ENCODE assay signal across 11 cellular contexts in the genomic region with DNA sequence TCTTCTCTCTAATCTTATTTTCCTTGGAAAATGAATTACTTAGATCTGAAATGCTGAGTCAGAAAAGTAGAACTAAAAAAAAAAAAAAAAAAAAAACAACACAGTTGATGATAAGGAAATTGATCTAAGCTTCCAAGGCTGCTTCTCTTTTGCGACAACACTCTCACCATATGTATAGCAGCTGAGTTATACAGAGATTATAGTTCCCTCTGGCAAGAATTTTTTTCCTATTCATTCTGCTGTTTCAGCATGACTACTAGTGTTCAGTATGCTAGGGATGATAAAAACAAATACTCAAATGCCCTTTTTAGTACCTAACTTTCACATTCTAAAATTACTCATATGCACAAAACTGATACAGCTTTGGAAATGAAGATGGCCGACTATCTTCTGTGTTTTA.
DNase-seq lines count a peak whose midpoint lies in the region; ATAC-seq, FAIRE-seq and TF ChIP-seq lines count a peak whose summit lies in the region.
"Had no signal": no experiment of that assay in that cellular context is flagged by ENCODE, and none has a peak within 500 bp of the region (broad histone marks: within the 10 kb centered on the region; RNA-seq: fewer than 3 reads in every experiment).

No MANE protein-coding gene starts in this region.

- H3K36me3 Mint-ChIP-seq in osteocyte (ENCODE audit: unreplicated experiment) (peaks cover 17% of the 10 kb centered on the region), endothelial cell (ENCODE audit: low read depth, unreplicated experiment) (peaks cover 3% of the 10 kb centered on the region)

- H3K27ac ChIP-seq in kidney (ENCODE audit: low read depth in 2 of 2, low read length in 2 of 2), result no peak overlapping the region
- H3K27ac ChIP-seq: suprapubic skin had no signal

- peak; percentile 40 for DNase-seq in HFF-Myc (ENCODE audit: extremely low read depth, low read depth)
- DNase-seq in adipocyte (ENCODE audit: low read depth), result peak; percentile 78
- no peak for DNase-seq in osteocyte (ENCODE audit: extremely low spot score, unreplicated experiment)
- no peak for DNase-seq in endothelial cell (ENCODE audit: low spot score)
- DNase-seq in SK-N-DZ (ENCODE audit: low spot score), result no peak
- DNase-seq in kidney, result no peak
- DNase-seq: small intestine, T1000 had no signal

- H3K27ac Mint-ChIP-seq in osteocyte (ENCODE audit: unreplicated experiment), result peak overlapping the region; percentile 92
- no peak overlapping the region for H3K27ac Mint-ChIP-seq in endothelial cell (ENCODE audit: unreplicated experiment)

- H3K9ac ChIP-seq in adipocyte (ENCODE audit: low read length) (peak overlapping the region; percentile 63), kidney (ENCODE audit: low read length in 2 of 2) (no peak overlapping the region)

- H3K36me3 ChIP-seq in adipocyte (ENCODE audit: control insufficient read depth, insufficient read depth, low read length, severe bottlenecking), result peaks cover 5% of the 10 kb centered on the region
- no peaks in the 10 kb centered on the region for H3K36me3 ChIP-seq in kidney (ENCODE audit: control insufficient read depth in 1 of 2, insufficient read depth in 2 of 2, low read length in 2 of 2)

- H3K4me3 ChIP-seq in HFF-Myc (replicated peaks; ENCODE audit: low read depth, low read length) (no peak overlapping the region), adipocyte (ENCODE audit: low read length) (no peak overlapping the region), kidney (ENCODE audit: low read length in 2 of 2) (no peak overlapping the region)
- H3K4me3 ChIP-seq: suprapubic skin had no signal

- H3K4me1 Mint-ChIP-seq in osteocyte (ENCODE audit: unreplicated experiment), result peaks cover 55% of the 10 kb centered on the region
- peaks cover 39% of the 10 kb centered on the region for H3K4me1 Mint-ChIP-seq in endothelial cell (ENCODE audit: unreplicated experiment)

- TF ChIP-seq CTCF in HFF-Myc (IDR thresholded peaks at IDR 0.05; ENCODE audit: low read depth, low read length, missing control alignments) (no peak), osteocyte (IDR thresholded peaks at IDR 0.05) (no peak), endothelial cell (IDR thresholded peaks at IDR 0.05; ENCODE audit: unreplicated experiment) (no peak), kidney (IDR thresholded peaks at IDR 0.05; ENCODE audit: borderline replicate concordance, extremely low read depth, insufficient read depth) (no peak)

- H3K9me3 Mint-ChIP-seq in osteocyte (ENCODE audit: unreplicated experiment), result no peaks in the 10 kb centered on the region
- H3K9me3 Mint-ChIP-seq in endothelial cell (ENCODE audit: unreplicated experiment), result no peaks in the 10 kb centered on the region

- H3K27me3 ChIP-seq in adipocyte (replicated peaks; ENCODE audit: control insufficient read depth, insufficient read depth, low read length), result no peaks in the 10 kb centered on the region
- H3K27me3 ChIP-seq: suprapubic skin had no signal

- ATAC-seq in GM18502 (IDR thresholded peaks at IDR 0.05; ENCODE audit: poor library complexity, unreplicated experiment), result peak; percentile 61

- H3K27me3 Mint-ChIP-seq in osteocyte (ENCODE audit: unreplicated experiment) (no peaks in the 10 kb centered on the region), endothelial cell (ENCODE audit: unreplicated experiment) (no peaks in the 10 kb centered on the region)

- intact Hi-C loops in kidney (cut with DNase I), result loop anchor here (10.0 kb wide), 2 partner anchors 270 to 590 kb away; a partner anchor contains a TSS

- no peaks in the 10 kb centered on the region for H3K9me3 ChIP-seq in adipocyte (ENCODE audit: control insufficient read depth, low read length)
- H3K9me3 ChIP-seq in kidney (ENCODE audit: control insufficient read depth in 1 of 2, low read length in 2 of 2), result no peaks in the 10 kb centered on the region
- H3K9me3 ChIP-seq: suprapubic skin had no signal

- no peak for FAIRE-seq in kidney (lab: Jason Lieb, UNC)
- FAIRE-seq: islet of Langerhans, small intestine had no signal

- H3K4me1 ChIP-seq in adipocyte (ENCODE audit: control insufficient read depth, insufficient read depth, low read length), result peaks cover 42% of the 10 kb centered on the region
- H3K4me1 ChIP-seq in kidney (ENCODE audit: control insufficient read depth in 1 of 2, insufficient read depth in 1 of 2, low read depth in 1 of 2, low read length in 2 of 2), result peaks cover 6 to 8% of the 10 kb centered on the region in 2 donors

- peak overlapping the region; percentile 62 for H3K4me3 Mint-ChIP-seq in osteocyte (ENCODE audit: unreplicated experiment)
- H3K4me3 Mint-ChIP-seq in endothelial cell (ENCODE audit: unreplicated experiment), result no peak overlapping the region

Comparison
In these comparisons a context has a peak if more than half of its experiments do, and no peak if none do; other contexts are left out.
1. DNase-seq: peak in HFF-Myc (single experiment) and adipocyte (single experiment); none in osteocyte (single experiment), endothelial cell (single experiment), SK-N-DZ (single experiment) and kidney (single experiment).